Comparison of ENCODE assay signal across 14 cellular contexts in the genomic region with DNA sequence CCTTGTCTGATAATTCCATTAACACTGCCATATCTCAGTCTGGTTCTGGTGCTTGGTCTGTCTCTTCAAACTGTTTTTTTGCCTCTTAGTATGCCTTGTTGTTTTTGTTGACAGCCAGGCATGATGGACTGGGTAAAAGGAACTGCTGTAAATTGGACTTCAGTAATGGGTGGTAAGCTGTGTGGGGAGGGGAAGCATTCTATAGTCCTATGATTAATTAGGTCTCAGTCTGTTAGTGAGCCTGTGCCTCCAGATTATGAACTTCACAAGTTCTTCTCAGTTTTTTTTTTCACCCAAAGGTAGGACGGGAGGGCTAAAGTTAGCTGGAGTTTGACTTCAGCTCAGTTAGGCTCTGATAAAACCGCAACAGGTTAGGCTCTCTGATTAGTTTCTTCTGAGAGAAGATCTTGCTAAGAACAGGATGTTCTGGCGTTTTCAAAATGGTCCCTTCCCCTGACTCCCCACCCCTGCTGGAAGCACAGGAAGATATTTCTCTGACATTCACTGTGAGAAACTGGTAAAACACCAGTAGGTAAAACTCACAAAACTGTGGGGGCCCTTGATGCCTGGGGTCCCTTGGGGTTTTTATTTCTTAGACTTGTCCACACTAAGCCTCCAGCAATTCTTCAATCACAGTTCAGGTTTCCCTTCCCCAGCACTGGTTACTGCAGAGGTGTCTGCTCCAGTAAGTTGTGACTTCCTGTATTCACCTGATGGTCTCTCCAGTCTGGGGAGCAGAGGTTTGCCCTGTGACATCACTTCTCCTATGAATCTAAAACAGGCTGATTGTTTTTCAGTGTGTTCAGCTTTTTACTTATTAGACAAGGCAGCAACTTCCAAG. TPM values are rescaled to one million over a fixed set of nuclear protein-coding genes. Genes with fewer than 3 reads are reported as not detected.
DNase-seq lines count a peak whose midpoint lies in the region; ATAC-seq, FAIRE-seq and TF ChIP-seq lines count a peak whose summit lies in the region.
"Had no signal": no experiment of that assay in that cellular context is flagged by ENCODE, and none has a peak within 500 bp of the region (broad histone marks: within the 10 kb centered on the region; RNA-seq: fewer than 3 reads in every experiment).

No MANE protein-coding gene starts in this region.

- CTCF ChIA-PET in CD4-positive, alpha-beta memory T cell (lab: Charles Lee; ENCODE audit: partially characterized antibody) = interaction anchor here (0.7 to 2.2 kb wide), 6 partner anchors 16 to 71 kb away, joined by 3 to 8 read pairs (median 4); partner anchors contain the start of gene CCDC71L

- peak; percentile 20 for FAIRE-seq in keratinocyte (lab: Jason Lieb, UNC)
- FAIRE-seq: urothelium cell line had no signal

- H3K27me3 ChIP-seq in CD4-positive, alpha-beta memory T cell (ENCODE audit: insufficient read depth, low read length) = no peaks in the 10 kb centered on the region
- H3K27me3 ChIP-seq in keratinocyte (ENCODE audit: control insufficient read depth, extremely low read depth, insufficient read depth, low read length) (no peaks in the 10 kb centered on the region), right lobe of liver (no peaks in the 10 kb centered on the region), breast epithelium (no peaks in the 10 kb centered on the region)

- POLR2A ChIA-PET in CD4-positive, alpha-beta memory T cell (lab: Charles Lee; ENCODE audit: partially characterized antibody) = interaction anchor here (1.0 to 1.6 kb wide), 3 partner anchors 12 to 44 kb away, joined by 3 to 4 read pairs (median 3); partner anchors contain the start of gene CCDC71L

- no peaks in the 10 kb centered on the region for H3K9me3 ChIP-seq in CD4-positive, alpha-beta memory T cell (ENCODE audit: control insufficient read depth in 1 of 2, low read length in 2 of 2)
- H3K9me3 ChIP-seq in keratinocyte (ENCODE audit: control insufficient read depth, low read depth, low read length) = no peaks in the 10 kb centered on the region
- no peaks in the 10 kb centered on the region for H3K9me3 ChIP-seq in right lobe of liver
- H3K9me3 ChIP-seq in breast epithelium = no peaks in the 10 kb centered on the region

- 44% methylated on average over 3 of the region's 3 CpGs for WGBS in right lobe of liver (ENCODE audit: insufficient coverage, low coverage, low lambda C conversion rate, missing lambda C conversion rate)

- no peak overlapping the region for H3K4me2 ChIP-seq in keratinocyte (ENCODE audit: control insufficient read depth, extremely low read depth, insufficient read depth, low read depth, low read length)

- intact Hi-C loops in CD4-positive, alpha-beta memory T cell (cut with micrococcal nuclease) = loop anchor here (5.0 kb wide), 1 partner anchor 42 kb away; the partner anchor contains the start of gene CCDC71L
- intact Hi-C loops in right lobe of liver (cut with DNase I) = no loop called here
- intact Hi-C loops in breast epithelium (cut with DNase I; ENCODE audit: low total_unique reads) = no loop called here

- H3K9me1 ChIP-seq in keratinocyte (ENCODE audit: control insufficient read depth, extremely low read depth, insufficient read depth, low read length) = no peaks in the 10 kb centered on the region

- peak overlapping the region; percentile 67 for H2AFZ ChIP-seq in keratinocyte (ENCODE audit: control insufficient read depth, low read length)

- H3K27ac ChIP-seq in CD4-positive, alpha-beta memory T cell (ENCODE audit: low read depth, low read length) = peak overlapping the region; percentile 29
- H3K27ac ChIP-seq in keratinocyte (ENCODE audit: control insufficient read depth, insufficient read depth, low read length) (no peak overlapping the region), right lobe of liver (no peak overlapping the region), breast epithelium (no peak overlapping the region)

- H3K27me3 Mint-ChIP-seq in CD4-positive, alpha-beta memory T cell = peaks cover 0 to 3% of the 10 kb centered on the region in 2 donors

- no peak for TF ChIP-seq CTCF in keratinocyte (optimal IDR thresholded peaks at IDR 0.05 in 1 of 3, IDR thresholded peaks at IDR 0.05 in 1 of 3, conservative IDR thresholded peaks at IDR 0.05 in 1 of 3; ENCODE audit: extremely low read depth in 1 of 3, insufficient read depth in 2 of 3, low read length in 3 of 3)
- TF ChIP-seq CTCF in right lobe of liver (IDR thresholded peaks at IDR 0.05) = no peak
- no peak for TF ChIP-seq CTCF in breast epithelium (IDR thresholded peaks at IDR 0.05)

- no peaks in the 10 kb centered on the region for H4K20me1 ChIP-seq in keratinocyte (ENCODE audit: control insufficient read depth, extremely low read depth, insufficient read depth, low read length)

- no peak overlapping the region for H3K9ac ChIP-seq in keratinocyte (ENCODE audit: control insufficient read depth, extremely low read depth, insufficient read depth, low read length)

- dilution Hi-C loops in keratinocyte (cut with MboI; ENCODE audit: extremely low pct_ligation_motif_present, low sequenced_read_pairs) = no loop called here

- no peak overlapping the region for H3K4me3 ChIP-seq in CD4-positive, alpha-beta memory T cell (ENCODE audit: low read length in 2 of 2)
- no peak overlapping the region for H3K4me3 ChIP-seq in keratinocyte (ENCODE audit: control insufficient read depth in 2 of 3, extremely low read depth in 1 of 3, insufficient read depth in 2 of 3, low read depth in 1 of 3, low read length in 3 of 3)
- no peak overlapping the region for H3K4me3 ChIP-seq in right lobe of liver
- no peak overlapping the region for H3K4me3 ChIP-seq in breast epithelium

- H3K4me3 Mint-ChIP-seq in CD4-positive, alpha-beta memory T cell = peak overlapping the region; percentile 22 to 72 (median 52)
- H3K4me3 Mint-ChIP-seq: activated CD8-positive, alpha-beta memory T cell treated with anti-CD3 and anti-CD28 coated beads, Interleukin-2, amount 10 ng/mL, durations not matched to agents 7 days and 5 days; brain had no signal

- peak; percentile 74 for ATAC-seq in GM18505 (IDR thresholded peaks at IDR 0.05; ENCODE audit: unreplicated experiment)
- ATAC-seq in GM18867 (IDR thresholded peaks at IDR 0.05; ENCODE audit: unreplicated experiment) = no peak
- ATAC-seq in SK-N-SH treated with all-trans-retinoic acid at 6 μM for 48 hours = no peak
- ATAC-seq in right lobe of liver = no peak
- ATAC-seq: activated CD8-positive, alpha-beta memory T cell treated with anti-CD3 and anti-CD28 coated beads, Interleukin-2, amount 10 ng/mL, durations not matched to agents 7 days and 5 days had no signal

- H3K79me2 ChIP-seq in keratinocyte (ENCODE audit: control insufficient read depth, insufficient read depth, low read length) = no peaks in the 10 kb centered on the region

- no peaks in the 10 kb centered on the region for H3K36me3 ChIP-seq in CD4-positive, alpha-beta memory T cell (ENCODE audit: insufficient read depth, low read length)
- no peaks in the 10 kb centered on the region for H3K36me3 ChIP-seq in keratinocyte (ENCODE audit: control insufficient read depth in 2 of 2, extremely low read depth in 1 of 2, insufficient read depth in 2 of 2, low read length in 2 of 2)
- no peaks in the 10 kb centered on the region for H3K36me3 ChIP-seq in right lobe of liver
- H3K36me3 ChIP-seq in breast epithelium = no peaks in the 10 kb centered on the region

- TF ChIP-seq POLR2A in GM18505 (IDR thresholded peaks at IDR 0.05; ENCODE audit: borderline replicate concordance, extremely low read depth, insufficient read depth, insufficient read length) (no peak), right lobe of liver (IDR thresholded peaks at IDR 0.05) (no peak), breast epithelium (IDR thresholded peaks at IDR 0.05) (no peak)

- peak overlapping the region; percentile 8 to 91 (median 88) for H3K27ac Mint-ChIP-seq in CD4-positive, alpha-beta memory T cell
- H3K27ac Mint-ChIP-seq: activated CD8-positive, alpha-beta memory T cell treated with anti-CD3 and anti-CD28 coated beads, Interleukin-2, amount 10 ng/mL, durations not matched to agents 7 days and 5 days had no signal

- peaks cover 0 to 1% (median 0%) of the 10 kb centered on the region in 8 donors for H3K9me3 Mint-ChIP-seq in CD4-positive, alpha-beta memory T cell

- DNase-seq in CD4-positive, alpha-beta memory T cell = peak; percentile 17 to 39 (median 24)
- peak; percentile 46 for DNase-seq in RPMI8226
- no peak for DNase-seq in keratinocyte (ENCODE audit: low read depth, low spot score)
- no peak for DNase-seq in right lobe of liver
- no peak for DNase-seq in breast epithelium (ENCODE audit: low spot score in 2 of 2)
- DNase-seq: activated CD8-positive, alpha-beta memory T cell treated with anti-CD3 and anti-CD28 coated beads, Interleukin-2, amount 10 ng/mL, durations not matched to agents 7 days and 5 days; C1 segment of cervical spinal cord; NCI-H146; NCI-H774 had no signal

- H3K4me1 Mint-ChIP-seq in CD4-positive, alpha-beta memory T cell = peaks cover 9 to 24% (median 14%) of the 10 kb centered on the region in 4 donors
- H3K4me1 Mint-ChIP-seq: brain had no signal

- peaks cover 15% of the 10 kb centered on the region for H3K4me1 ChIP-seq in CD4-positive, alpha-beta memory T cell (ENCODE audit: insufficient read depth, low read length)
- H3K4me1 ChIP-seq in keratinocyte (ENCODE audit: control insufficient read depth, extremely low read depth, insufficient read depth, low read length) = no peaks in the 10 kb centered on the region
- H3K4me1 ChIP-seq in right lobe of liver = no peaks in the 10 kb centered on the region
- no peaks in the 10 kb centered on the region for H3K4me1 ChIP-seq in breast epithelium

- no peaks in the 10 kb centered on the region for H3K36me3 Mint-ChIP-seq in CD4-positive, alpha-beta memory T cell
- H3K36me3 Mint-ChIP-seq: brain had no signal

TF ChIP-seq in SK-N-SH treated with all-trans-retinoic acid at 6 μM for 48 hours, 23 proteins besides CTCF, POLR2A, EP300 and RAD21:
- TF ChIP-seq ZNF70 (CRISPR knock-in tag; IDR thresholded peaks at IDR 0.05) = no peak
- no peak for TF ChIP-seq GLIS3 (CRISPR knock-in tag; IDR thresholded peaks at IDR 0.05)
- TF ChIP-seq ISL1 (CRISPR knock-in tag; IDR thresholded peaks at IDR 0.05) = no peak
- TF ChIP-seq ESRRG (CRISPR knock-in tag; IDR thresholded peaks at IDR 0.05) = no peak
- TF ChIP-seq ZFP30 (CRISPR knock-in tag; IDR thresholded peaks at IDR 0.05) = no peak
- TF ChIP-seq CSDC2 (CRISPR knock-in tag; IDR thresholded peaks at IDR 0.05) = no peak
TF ChIP-seq in SK-N-SH treated with all-trans-retinoic acid at 6 μM for 48 hours: peak in this region for 0.

RNA-seq across cellular contexts. Expression of gene CCDC71L, which starts 43.3 kb away (rescaled TPM):
- total RNA-seq in CD4-positive, alpha-beta memory T cell = 10 to 100 TPM; 16.4 to 16.6 TPM
- 1 to 10 TPM; 2.6 to 4.8 TPM for polyA plus RNA-seq in CD4-positive, alpha-beta memory T cell
- 8.3 to 10.9 TPM (median 10.6 TPM) in 3 replicates for polyA plus RNA-seq in keratinocyte
- 2.3 TPM for polyA plus RNA-seq in keratinocyte (2011; ENCODE audit: low read depth)
- polyA plus RNA-seq in keratinocyte (2011; cell fraction: cytosol; rRNA removed) = 8.5 and 8.7 TPM in 2 replicates
- 9.9 and 10.5 TPM in 2 replicates for polyA plus RNA-seq in keratinocyte (2011; cell fraction: nucleus; rRNA removed)
- polyA plus RNA-seq in keratinocyte (2012; ENCODE audit: low replicate concordance) = 7.2 and 15.5 TPM in 2 replicates
- polyA minus RNA-seq in keratinocyte = 3.0 to 4.3 TPM (median 3.5 TPM) in 3 replicates
- polyA minus RNA-seq in keratinocyte (2011; cell fraction: cytosol; rRNA and poly(A)+ RNA removed) = 14.6 TPM
- polyA minus RNA-seq in keratinocyte (2011; cell fraction: nucleus; rRNA and poly(A)+ RNA removed) = 6.7 and 8.7 TPM in 2 replicates
- total RNA-seq in right lobe of liver (10 to 100 TPM in 5 of 6 experiments, 1 to 10 TPM in 1; 8.6 to 45.7 (median 22.6) TPM), breast epithelium (10 to 100 TPM; 29.9 to 69.4 (median 59.0) TPM)

Comparison
In these comparisons a context has a peak if more than half of its experiments do, and no peak if none do; other contexts are left out.
1. DNase-seq: peak in CD4-positive, alpha-beta memory T cell (5 of 5) and RPMI8226 (single experiment); none in keratinocyte (single experiment), right lobe of liver (0 of 3) and breast epithelium (0 of 2).